In genomic region chr3:34782876-34783275, GRCh38 we compare ENCODE assay signal across 25 cellular contexts.
DNase-seq lines count a peak whose midpoint lies in the region; TF ChIP-seq lines count a peak whose summit lies in the region.
"Had no signal": no experiment of that assay in that cellular context is flagged by ENCODE, and none has a peak within 500 bp of the region (broad histone marks: within the 10 kb centered on the region; RNA-seq: fewer than 3 reads in every experiment).

No MANE protein-coding gene starts in this region.

- no peaks in the 10 kb centered on the region for H3K36me3 ChIP-seq in tibial artery
- H3K36me3 ChIP-seq: uterus had no signal

- H3K27ac ChIP-seq in tibial artery, result peak overlapping the region; percentile 31 to 50
- H3K27ac ChIP-seq: A549, GM23248, parathyroid adenoma, uterus had no signal

- peaks cover 0 to 59% (median 8%) of the 10 kb centered on the region in 4 donors for H3K4me1 ChIP-seq in tibial artery
- H3K4me1 ChIP-seq: A549, parathyroid adenoma, uterus had no signal

- DNase-seq in NCI-H1092 treated with DMSO at 0.1 percent for 48 hours (lab: John Stamatoyannopoulos, UW) (peak; percentile 10), NCI-H1092 (lab: John Stamatoyannopoulos, UW) (no peak), NCI-H345 (lab: John Stamatoyannopoulos, UW) (peak; percentile 15), fibroblast of mammary gland (ENCODE audit: low read depth) (peak; percentile 19), tibial artery (no peak), AML-193 (lab: John Stamatoyannopoulos, UW) (no peak), activated T-cell treated with anti-CD3 and anti-CD28 coated beads for 4 hours (no peak)
- no peak for DNase-seq in stimulated activated CD4-positive, alpha-beta T cell treated with anti-CD3 and anti-CD28 coated beads, Interleukin-4, amount 100 ng/mL, for 24 hours
- DNase-seq: activated CD4-positive, CD25-positive, alpha-beta regulatory T cell; activated gamma-delta T cell; activated naive CD8-positive, alpha-beta T cell treated with anti-CD3 and anti-CD28 coated beads for 36 hours; activated T-cell treated with anti-CD3 and anti-CD28 coated beads, Interleukin-2, amount 50 U/mL, for 4 hours; CD4-positive, alpha-beta memory T cell; central memory CD4-positive, alpha-beta T cell; cortex of kidney; effector memory CD8-positive, alpha-beta T cell; GM23248; NCI-H1694 treated with DMSO at 0.1 percent for 48 hours; retina; stimulated activated CD4-positive, alpha-beta T cell treated with anti-CD3 and anti-CD28 coated beads, Interleukin-1b, Interleukin-23, amount 100 ng/mL, for 48 hours; stimulated activated CD8-positive, alpha-beta memory T cell treated with anti-CD3 and anti-CD28 coated beads, Interleukin-4, amount 100 ng/mL, for 48 hours; T-helper 1 cell; uterus had no signal

- intact Hi-C loops in tibial artery (cut with DNase I; ENCODE audit: low total_unique reads), result no loop called here

- H3K27me3 ChIP-seq in tibial artery, result no peaks in the 10 kb centered on the region
- H3K27me3 ChIP-seq: uterus had no signal

- TF ChIP-seq CTCF in fibroblast of mammary gland (conservative IDR thresholded peaks at IDR 0.05; ENCODE audit: control insufficient read depth, insufficient read depth, low read depth, low read length) (no peak), tibial artery (IDR thresholded peaks at IDR 0.05) (no peak)

- H3K4me3 ChIP-seq in fibroblast of mammary gland (ENCODE audit: control insufficient read depth, low read depth, low read length), result no peak overlapping the region
- no peak overlapping the region for H3K4me3 ChIP-seq in tibial artery
- H3K4me3 ChIP-seq: A549, GM23248, uterus had no signal

- no peaks in the 10 kb centered on the region for H3K9me3 ChIP-seq in tibial artery
- H3K9me3 ChIP-seq: A549, uterus had no signal

Comparison
In these comparisons a context has a peak if more than half of its experiments do, and no peak if none do; other contexts are left out.
1. DNase-seq: peak in NCI-H1092 treated with DMSO at 0.1 percent for 48 hours (single experiment), NCI-H345 (single experiment) and fibroblast of mammary gland (single experiment); none in NCI-H1092 (single experiment), tibial artery (0 of 2), AML-193 (0 of 2), stimulated activated CD4-positive, alpha-beta T cell treated with anti-CD3 and anti-CD28 coated beads, Interleukin-4, amount 100 ng/mL, for 24 hours (single experiment) and activated T-cell treated with anti-CD3 and anti-CD28 coated beads for 4 hours (single experiment).